10 cellular contexts compared by ENCODE assay signal in the genomic region with DNA sequence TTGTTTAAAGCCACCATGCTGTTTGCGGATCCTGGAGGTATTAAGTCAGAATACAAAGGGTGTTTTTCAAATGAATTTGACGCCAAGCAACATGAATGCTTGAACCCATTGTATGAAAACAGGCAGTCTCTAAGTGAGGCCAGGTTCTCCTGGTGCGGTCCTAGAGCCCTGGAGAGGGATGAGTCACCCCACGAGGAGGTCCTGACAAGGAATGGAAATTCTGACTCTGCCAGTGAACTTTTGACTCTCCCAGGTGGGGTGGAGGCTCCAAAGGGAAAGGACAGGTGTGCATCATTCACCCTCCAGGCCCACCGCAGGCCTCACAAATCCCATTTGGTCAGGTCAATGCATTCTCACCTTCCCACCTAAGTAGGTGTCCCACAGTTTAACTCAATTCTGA. TPM values are rescaled to one million over a fixed set of nuclear protein-coding genes. Genes with fewer than 3 reads are reported as not detected.
DNase-seq lines count a peak whose midpoint lies in the region; ATAC-seq and TF ChIP-seq lines count a peak whose summit lies in the region.
"Had no signal": no experiment of that assay in that cellular context is flagged by ENCODE, and none has a peak within 500 bp of the region (broad histone marks: within the 10 kb centered on the region; RNA-seq: fewer than 3 reads in every experiment).

No MANE protein-coding gene starts in this region.

- DNase-seq in NK-92 treated with Interleukin-12 subunit alpha and Interleukin-12 subunit beta, amount 100 ng/mL, for 24 hours (lab: John Stamatoyannopoulos, UW) = peak; percentile 4
- no peak for DNase-seq in NK-92 (lab: John Stamatoyannopoulos, UW; ENCODE audit: unreplicated experiment)
- DNase-seq in activated T-cell treated with anti-CD3 and anti-CD28 coated beads, Interleukin-2, amount 50 U/mL, for 1 hour = peak; percentile 24
- DNase-seq in iris pigment epithelial cell (ENCODE audit: low read depth) = peak; percentile 78
- peak in 1 of 2 donors; percentile 16 for DNase-seq in stimulated activated naive CD8-positive, alpha-beta T cell treated with anti-CD3 and anti-CD28 coated beads, Interleukin-15, amount 100 ng/mL, for 72 hours
- no peak for DNase-seq in CD8-positive, alpha-beta T cell
- DNase-seq in SIG-M5 (lab: John Stamatoyannopoulos, UW) = no peak
- DNase-seq: left ventricle myocardium superior had no signal

- intact Hi-C loops in CD8-positive, alpha-beta T cell (cut with DNase I, micrococcal nuclease) = no loop called here

- H3K9me3 Mint-ChIP-seq in stimulated activated naive CD8-positive, alpha-beta T cell treated with anti-CD3 and anti-CD28 coated beads, Interleukin-15, amount 100 ng/mL, for 72 hours = no peaks in the 10 kb centered on the region
- no peaks in the 10 kb centered on the region for H3K9me3 Mint-ChIP-seq in CD8-positive, alpha-beta T cell

- CTCF ChIA-PET in CD8-positive, alpha-beta T cell (lab: Charles Lee) = no interaction called here

- H3K27ac Mint-ChIP-seq in stimulated activated naive CD8-positive, alpha-beta T cell treated with anti-CD3 and anti-CD28 coated beads, Interleukin-15, amount 100 ng/mL, for 72 hours = no peak overlapping the region
- no peak overlapping the region for H3K27ac Mint-ChIP-seq in CD8-positive, alpha-beta T cell

- H3K27me3 Mint-ChIP-seq in stimulated activated naive CD8-positive, alpha-beta T cell treated with anti-CD3 and anti-CD28 coated beads, Interleukin-15, amount 100 ng/mL, for 72 hours = peaks cover 5% of the 10 kb centered on the region
- no peaks in the 10 kb centered on the region for H3K27me3 Mint-ChIP-seq in CD8-positive, alpha-beta T cell (ENCODE audit: low read depth)

- H3K36me3 Mint-ChIP-seq in CD8-positive, alpha-beta T cell = no peaks in the 10 kb centered on the region

- POLR2A ChIA-PET in CD8-positive, alpha-beta T cell (lab: Charles Lee) = no interaction called here

- H3K9me3 ChIP-seq in CD8-positive, alpha-beta T cell (ENCODE audit: low read length) = no peaks in the 10 kb centered on the region

- peak overlapping the region; percentile 39 to 58 for H3K4me3 Mint-ChIP-seq in stimulated activated naive CD8-positive, alpha-beta T cell treated with anti-CD3 and anti-CD28 coated beads, Interleukin-15, amount 100 ng/mL, for 72 hours
- no peak overlapping the region for H3K4me3 Mint-ChIP-seq in CD8-positive, alpha-beta T cell

- no peaks in the 10 kb centered on the region for H3K27me3 ChIP-seq in CD8-positive, alpha-beta T cell (ENCODE audit: insufficient read depth, low read length)

- no peak for TF ChIP-seq CTCF in CD8-positive, alpha-beta T cell (IDR thresholded peaks at IDR 0.05)

- no peak overlapping the region for H3K4me3 ChIP-seq in CD8-positive, alpha-beta T cell (ENCODE audit: low read depth, low read length)

- peaks cover 35% of the 10 kb centered on the region for H3K4me1 Mint-ChIP-seq in stimulated activated naive CD8-positive, alpha-beta T cell treated with anti-CD3 and anti-CD28 coated beads, Interleukin-15, amount 100 ng/mL, for 72 hours
- H3K4me1 Mint-ChIP-seq in CD8-positive, alpha-beta T cell (ENCODE audit: low read depth) = peaks cover 18% of the 10 kb centered on the region

- peaks cover 20% of the 10 kb centered on the region for H3K4me1 ChIP-seq in CD8-positive, alpha-beta T cell (ENCODE audit: insufficient read depth, low read length)

- no peak overlapping the region for H3K27ac ChIP-seq in CD8-positive, alpha-beta T cell (ENCODE audit: low read depth, low read length)
- H3K27ac ChIP-seq: 22Rv1 had no signal

- ATAC-seq in stimulated activated naive CD8-positive, alpha-beta T cell treated with anti-CD3 and anti-CD28 coated beads, Interleukin-15, amount 100 ng/mL, for 72 hours = peak; percentile 64
- no peak for ATAC-seq in HG03280 (IDR thresholded peaks at IDR 0.05; ENCODE audit: unreplicated experiment)
- no peak for ATAC-seq in CD8-positive, alpha-beta T cell

- no peaks in the 10 kb centered on the region for H3K36me3 ChIP-seq in CD8-positive, alpha-beta T cell (ENCODE audit: insufficient read depth, low read length)

RNA-seq across cellular contexts. Expression of a gene that starts 1.5 kb away (rescaled TPM):
- under 1 TPM; 0.22 to 0.43 TPM for total RNA-seq in CD8-positive, alpha-beta T cell

Comparison
In these comparisons a context has a peak if more than half of its experiments do, and no peak if none do; other contexts are left out.
1. DNase-seq: peak in NK-92 treated with Interleukin-12 subunit alpha and Interleukin-12 subunit beta, amount 100 ng/mL, for 24 hours (single experiment), activated T-cell treated with anti-CD3 and anti-CD28 coated beads, Interleukin-2, amount 50 U/mL, for 1 hour (single experiment) and iris pigment epithelial cell (single experiment); none in NK-92 (single experiment), CD8-positive, alpha-beta T cell (0 of 7) and SIG-M5 (single experiment).